Comparison of ENCODE assay signal across 8 cellular contexts in genomic region chr1:43707191-43708005, GRCh38. TPM values are rescaled to one million over a fixed set of nuclear protein-coding genes. Genes with fewer than 3 reads are reported as not detected.
A peak's percentile ranks its signal among the peaks of the same experiment; 100 is the strongest.
DNase-seq lines count a peak whose midpoint lies in the region; ATAC-seq and TF ChIP-seq lines count a peak whose summit lies in the region.

A gene with protein sequence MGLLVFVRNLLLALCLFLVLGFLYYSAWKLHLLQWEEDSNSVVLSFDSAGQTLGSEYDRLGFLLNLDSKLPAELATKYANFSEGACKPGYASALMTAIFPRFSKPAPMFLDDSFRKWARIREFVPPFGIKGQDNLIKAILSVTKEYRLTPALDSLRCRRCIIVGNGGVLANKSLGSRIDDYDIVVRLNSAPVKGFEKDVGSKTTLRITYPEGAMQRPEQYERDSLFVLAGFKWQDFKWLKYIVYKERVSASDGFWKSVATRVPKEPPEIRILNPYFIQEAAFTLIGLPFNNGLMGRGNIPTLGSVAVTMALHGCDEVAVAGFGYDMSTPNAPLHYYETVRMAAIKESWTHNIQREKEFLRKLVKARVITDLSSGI (plus strand): TSS chr1:43707536. CDS start chr1:43736263, 28,727 bp downstream.

- TF ChIP-seq CTCF in AG10803 (conservative IDR thresholded peaks at IDR 0.05; ENCODE audit: low read length) (no peak), kidney epithelial cell (IDR thresholded peaks at IDR 0.05; ENCODE audit: insufficient read depth, low read length, poor library complexity, severe bottlenecking) (no peak)

- H3K4me3 ChIP-seq in AG10803 (ENCODE audit: low read length) = peak within 1 kb of the TSS; percentile 83
- H3K4me3 ChIP-seq in kidney epithelial cell (ENCODE audit: low read depth, low read length) = peak within 1 kb of the TSS; percentile 61

- DNase-seq in AG10803 (ENCODE audit: low read depth) (peak; percentile 89), NCI-H510A (lab: John Stamatoyannopoulos, UW) (peak; percentile 100), cerebellar nuclear complex (lab: John Stamatoyannopoulos, UW) (peak; percentile 55 to 61), kidney epithelial cell (ENCODE audit: low read depth) (peak; percentile 73)
- peak; percentile 86 for DNase-seq in activated CD4-positive, alpha-beta T cell treated with anti-CD3 and anti-CD28 coated beads for 1 hour
- peak; percentile 90 for DNase-seq in stimulated activated CD4-positive, alpha-beta T cell treated with anti-CD3 and anti-CD28 coated beads, Interleukin-15, amount 100 ng/mL, for 48 hours (ENCODE audit: low read depth in 2 of 2)

- H3K36me3 ChIP-seq in kidney epithelial cell (ENCODE audit: control insufficient read depth, insufficient read depth, low read length) = no peaks in the 10 kb centered on the region

- no peaks in the 10 kb centered on the region for H3K27me3 ChIP-seq in kidney epithelial cell (ENCODE audit: control insufficient read depth, insufficient read depth, low read length)

- ATAC-seq in GM19043 (IDR thresholded peaks at IDR 0.05; ENCODE audit: low read depth, unreplicated experiment) (peak; percentile 91), HG03354 (IDR thresholded peaks at IDR 0.05; ENCODE audit: poor library complexity, severe bottlenecking, unreplicated experiment) (peak; percentile 93)

RNA-seq across cellular contexts. Expression of the gene that starts here (rescaled TPM):
- 13.8 and 15.0 TPM in 2 replicates for total RNA-seq in kidney epithelial cell

Comparison
In these comparisons a context has a peak if more than half of its experiments do, and no peak if none do; other contexts are left out.
1. Peak in every context shown above with its lines: DNase-seq, ATAC-seq and H3K4me3 ChIP-seq.